In the genomic region with DNA sequence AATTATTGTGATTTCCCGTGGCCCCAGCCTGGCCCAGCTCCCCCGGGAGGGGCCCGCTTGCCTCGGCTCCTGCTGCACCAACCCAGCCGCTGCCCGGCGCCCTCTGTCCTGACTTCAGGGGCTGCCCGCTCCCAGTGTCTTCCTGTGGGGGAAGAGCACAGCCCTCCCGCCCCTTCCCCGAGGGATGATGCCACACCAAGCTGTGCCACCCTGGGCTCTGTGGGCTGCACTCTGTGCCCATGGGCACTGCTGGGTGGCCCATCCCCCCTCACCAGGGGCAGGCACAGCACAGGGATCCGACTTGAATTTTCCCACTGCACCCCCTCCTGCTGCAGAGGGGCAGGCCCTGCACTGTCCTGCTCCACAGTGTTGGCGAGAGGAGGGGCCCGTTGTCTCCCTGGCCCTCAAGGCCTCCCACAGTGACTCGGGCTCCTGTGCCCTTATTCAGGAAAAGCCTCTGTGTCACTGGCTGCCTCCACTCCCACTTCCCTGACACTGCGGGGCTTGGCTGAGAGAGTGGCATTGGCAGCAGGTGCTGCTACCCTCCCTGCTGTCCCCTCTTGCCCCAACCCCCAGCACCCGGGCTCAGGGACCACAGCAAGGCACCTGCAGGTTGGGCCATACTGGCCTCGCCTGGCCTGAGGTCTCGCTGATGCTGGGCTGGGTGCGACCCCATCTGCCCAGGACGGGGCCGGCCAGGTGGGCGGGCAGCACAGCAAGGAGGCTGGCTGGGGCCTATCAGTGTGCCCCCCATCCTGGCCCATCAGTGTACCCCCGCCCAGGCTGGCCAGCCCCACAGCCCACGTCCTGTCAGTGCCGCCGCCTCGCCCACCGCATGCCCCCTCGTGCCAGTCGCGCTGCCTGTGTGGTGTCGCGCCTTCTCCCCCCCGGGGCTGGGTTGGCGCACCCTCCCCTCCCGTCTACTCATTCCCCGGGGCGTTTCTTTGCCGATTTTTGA, we compare ENCODE assay signal across 9 cellular contexts. TPM values are rescaled to one million over a fixed set of nuclear protein-coding genes. Genes with fewer than 3 reads are reported as not detected.
DNase-seq lines count a peak whose midpoint lies in the region; ATAC-seq and TF ChIP-seq lines count a peak whose summit lies in the region.
"Had no signal": no experiment of that assay in that cellular context is flagged by ENCODE, and none has a peak within 500 bp of the region (broad histone marks: within the 10 kb centered on the region; RNA-seq: fewer than 3 reads in every experiment).

No MANE protein-coding gene starts in this region.

- H3K14ac ChIP-seq in IMR-90 (replicated peaks; ENCODE audit: low read depth, low read length), result no peak overlapping the region

- H3K56ac ChIP-seq in IMR-90 (ENCODE audit: extremely low read depth, insufficient read depth, low read length), result no peak overlapping the region

- no peak overlapping the region for H3K9ac ChIP-seq in IMR-90 (ENCODE audit: low read depth, low read length)
- H3K9ac ChIP-seq: parathyroid adenoma had no signal

- no peaks in the 10 kb centered on the region; the same call in 1 of the 2 replicates for H4K20me1 ChIP-seq in IMR-90 (ENCODE audit: insufficient read depth, low read length)

- in situ Hi-C loops in IMR-90 (cut with MboI; ENCODE audit: low sequenced_read_pairs), result no loop called here

- H3K27me3 ChIP-seq in IMR-90 (ENCODE audit: control insufficient read depth, insufficient read depth, low read length), result no peaks in the 10 kb centered on the region

- no peak overlapping the region for H3K18ac ChIP-seq in IMR-90 (ENCODE audit: low read depth, low read length)

- dilution Hi-C loops in IMR-90 (cut with HindIII; ENCODE audit: low sequenced_read_pairs, unreplicated experiment), result no loop called here

- no peak overlapping the region for H2AK9ac ChIP-seq in IMR-90 (replicated peaks; ENCODE audit: low read depth, low read length, poor library complexity)

- H3K4me1 Mint-ChIP-seq in activated CD4-positive, alpha-beta memory T cell treated with anti-CD3 and anti-CD28 coated beads, Interleukin-2, amount 10 ng/mL, durations not matched to agents 7 days and 5 days, result peaks cover 58% of the 10 kb centered on the region
- peaks cover 45% of the 10 kb centered on the region for H3K4me1 Mint-ChIP-seq in stimulated activated memory B cell treated with anti-CD40 and anti-IgM and Interleukin-4, amounts not matched to agents 10 μg/mL and 1 μg/mL and 100 μg/mL, for 72 hours

- H2BK120ac ChIP-seq in IMR-90 (ENCODE audit: low read depth, low read length), result no peak overlapping the region

- intact Hi-C loops in IMR-90 (cut with micrococcal nuclease) (no loop called here), Right ventricle myocardium superior (cut with DNase I) (no loop called here)

- ATAC-seq in IMR-90 (ENCODE audit: low read depth) (no peak), Right ventricle myocardium superior (ENCODE audit: poor library complexity) (no peak), GM19023 (IDR thresholded peaks at IDR 0.05; ENCODE audit: unreplicated experiment) (no peak)
- no peak for ATAC-seq in stimulated activated memory B cell treated with anti-CD40 and anti-IgM and Interleukin-4, amounts not matched to agents 10 μg/mL and 1 μg/mL and 100 μg/mL, for 72 hours

- H2AFZ ChIP-seq in IMR-90 (replicated peaks; ENCODE audit: low read length, poor library complexity), result no peak overlapping the region
- H2AFZ ChIP-seq: parathyroid adenoma had no signal

- H3K4me3 Mint-ChIP-seq in activated CD4-positive, alpha-beta memory T cell treated with anti-CD3 and anti-CD28 coated beads, Interleukin-2, amount 10 ng/mL, durations not matched to agents 7 days and 5 days, result no peak overlapping the region
- H3K4me3 Mint-ChIP-seq in stimulated activated memory B cell treated with anti-CD40 and anti-IgM and Interleukin-4, amounts not matched to agents 10 μg/mL and 1 μg/mL and 100 μg/mL, for 72 hours, result no peak overlapping the region

- H4K91ac ChIP-seq in IMR-90 (ENCODE audit: insufficient read depth, low read depth, low read length), result no peak overlapping the region

- no peak for TF ChIP-seq POLR2A in IMR-90 (IDR thresholded peaks at IDR 0.05; ENCODE audit: low read depth, low read length)

- no peak overlapping the region for H3K23ac ChIP-seq in IMR-90 (ENCODE audit: low read depth, low read length)

- no peaks in the 10 kb centered on the region for H3K9me3 ChIP-seq in IMR-90 (ENCODE audit: control insufficient read depth, insufficient read depth, low read length)

- POLR2A ChIA-PET in IMR-90 (lab: Charles Lee; ENCODE audit: unreplicated experiment), result no interaction called here
- POLR2A ChIA-PET in activated CD4-positive, alpha-beta memory T cell treated with anti-CD3 and anti-CD28 coated beads, Interleukin-2, amount 10 ng/mL, durations not matched to agents 7 days and 5 days (lab: Charles Lee), result interaction anchor here (0.9 to 12.9 kb wide), 8 partner anchors 8 to 116 kb away, joined by 3 to 494 read pairs (median 24); a partner anchor contains a TSS

- TF ChIP-seq CTCF in IMR-90 (conservative IDR thresholded peaks at IDR 0.05; ENCODE audit: low read depth, low read length), result no peak

- no peak overlapping the region for H2BK5ac ChIP-seq in IMR-90 (ENCODE audit: low read depth, low read length, poor library complexity, severe bottlenecking)

- no peak overlapping the region for H2BK15ac ChIP-seq in IMR-90 (ENCODE audit: low read depth, low read length)

- no peak overlapping the region for H3K4ac ChIP-seq in IMR-90 (ENCODE audit: low read depth, low read length)

- BruUV-seq in IMR-90 (replicated peaks; lab: Mats Ljungman, UMichigan), result TSS peak; percentile 60

- peaks cover 58% of the 10 kb centered on the region for H3K36me3 ChIP-seq in IMR-90 (ENCODE audit: control insufficient read depth, insufficient read depth, low read length)

- no peak overlapping the region for H3K4me2 ChIP-seq in IMR-90 (ENCODE audit: low read depth, low read length)

- H3K36me3 Mint-ChIP-seq in activated CD4-positive, alpha-beta memory T cell treated with anti-CD3 and anti-CD28 coated beads, Interleukin-2, amount 10 ng/mL, durations not matched to agents 7 days and 5 days (ENCODE audit: low read depth), result peaks cover 69% of the 10 kb centered on the region
- peaks cover 52% of the 10 kb centered on the region for H3K36me3 Mint-ChIP-seq in stimulated activated memory B cell treated with anti-CD40 and anti-IgM and Interleukin-4, amounts not matched to agents 10 μg/mL and 1 μg/mL and 100 μg/mL, for 72 hours

- no peak overlapping the region for H2AK5ac ChIP-seq in IMR-90 (ENCODE audit: low read depth, low read length)

- no peaks in the 10 kb centered on the region for H3K27me3 Mint-ChIP-seq in activated CD4-positive, alpha-beta memory T cell treated with anti-CD3 and anti-CD28 coated beads, Interleukin-2, amount 10 ng/mL, durations not matched to agents 7 days and 5 days
- no peaks in the 10 kb centered on the region for H3K27me3 Mint-ChIP-seq in stimulated activated memory B cell treated with anti-CD40 and anti-IgM and Interleukin-4, amounts not matched to agents 10 μg/mL and 1 μg/mL and 100 μg/mL, for 72 hours

- no peak overlapping the region for H4K8ac ChIP-seq in IMR-90 (ENCODE audit: low read depth in 2 of 2, low read length in 2 of 2)

- peaks cover 15% of the 10 kb centered on the region; the same call in 1 of the 2 replicates for H3K9me1 ChIP-seq in IMR-90 (ENCODE audit: insufficient read depth, low read length)

- 98% methylated on average over 6 of the region's 39 CpGs; no CpG with 5 or more reads in 1 of the 2 experiments for WGBS in IMR-90 (ENCODE audit: extremely low coverage in 2 of 2, insufficient read length in 1 of 2), 2 experiments

- no peak overlapping the region for H4K5ac ChIP-seq in IMR-90 (ENCODE audit: low read depth, low read length)

- DNase-seq in IMR-90 (no peak), Right ventricle myocardium superior (peak; percentile 49), NCI-H187 treated with DMSO at 0.1 percent for 48 hours (lab: John Stamatoyannopoulos, UW) (no peak), hepatic stellate cell (ENCODE audit: low spot score) (no peak)
- DNase-seq in activated CD4-positive, alpha-beta memory T cell treated with anti-CD3 and anti-CD28 coated beads, Interleukin-2, amount 10 ng/mL, durations not matched to agents 7 days and 5 days, result no peak
- no peak for DNase-seq in activated CD4-positive, CD25-positive, alpha-beta regulatory T cell (lab: John Stamatoyannopoulos, UW)

- H3K4me3 ChIP-seq in IMR-90 (ENCODE audit: insufficient read depth, low read depth, low read length), result no peak overlapping the region

- CTCF ChIA-PET in IMR-90 (lab: Yijun Ruan, JAX), result no interaction called here
- CTCF ChIA-PET in activated CD4-positive, alpha-beta memory T cell treated with anti-CD3 and anti-CD28 coated beads, Interleukin-2, amount 10 ng/mL, durations not matched to agents 7 days and 5 days (lab: Charles Lee), result interaction anchor here (3.8 kb wide), 1 partner anchor 8 kb away, joined by 32 read pairs; no protein-coding TSS in a partner anchor

- H3K27ac Mint-ChIP-seq in activated CD4-positive, alpha-beta memory T cell treated with anti-CD3 and anti-CD28 coated beads, Interleukin-2, amount 10 ng/mL, durations not matched to agents 7 days and 5 days, result peak overlapping the region; percentile 99
- H3K27ac Mint-ChIP-seq in stimulated activated memory B cell treated with anti-CD40 and anti-IgM and Interleukin-4, amounts not matched to agents 10 μg/mL and 1 μg/mL and 100 μg/mL, for 72 hours, result peak overlapping the region; percentile 91

- H3K27ac ChIP-seq in IMR-90 (ENCODE audit: insufficient read depth, low read length), result no peak overlapping the region

- TF ChIP-seq RAD21 in IMR-90 (IDR thresholded peaks at IDR 0.05; ENCODE audit: low read length), result no peak

- no peaks in the 10 kb centered on the region for H3K9me3 Mint-ChIP-seq in activated CD4-positive, alpha-beta memory T cell treated with anti-CD3 and anti-CD28 coated beads, Interleukin-2, amount 10 ng/mL, durations not matched to agents 7 days and 5 days
- no peaks in the 10 kb centered on the region for H3K9me3 Mint-ChIP-seq in stimulated activated memory B cell treated with anti-CD40 and anti-IgM and Interleukin-4, amounts not matched to agents 10 μg/mL and 1 μg/mL and 100 μg/mL, for 72 hours

- H3K4me1 ChIP-seq in IMR-90 (ENCODE audit: control insufficient read depth, insufficient read depth, low read length), result peaks cover 15% of the 10 kb centered on the region

- H2BK20ac ChIP-seq in IMR-90 (ENCODE audit: low read depth, low read length), result no peak overlapping the region

- peaks cover 6 to 33% of the 10 kb centered on the region in 2 experiments; a peak in 3 of 4 replicates for H3K79me1 ChIP-seq in IMR-90 (ENCODE audit: low read depth in 1 of 2, low read length in 2 of 2)

RNA-seq across cellular contexts. Expression of a gene that starts 3.3 kb away (rescaled TPM):
- 7.3 and 8.1 TPM in 2 replicates for total RNA-seq in IMR-90 (2012; rRNA removed)
- 38.4 and 44.0 TPM in 2 replicates for polyA plus RNA-seq in IMR-90 (2012; rRNA removed)
- 31.2 and 35.3 TPM in 2 replicates for polyA plus RNA-seq in IMR-90 (2012; cell fraction: cytosol; rRNA removed)
- polyA plus RNA-seq in IMR-90 (2012; cell fraction: nucleus; rRNA removed; ENCODE audit: low replicate concordance), result 129 and 331 TPM in 2 replicates
- 100 to 1,000 TPM; 157 to 163 TPM for total RNA-seq in activated CD4-positive, alpha-beta memory T cell treated with anti-CD3 and anti-CD28 coated beads, Interleukin-2, amount 10 ng/mL, durations not matched to agents 7 days and 5 days
- total RNA-seq in Right ventricle myocardium superior, result 11.6 TPM

RNA-seq across cellular contexts. Expression of a gene that starts 17.5 kb away (rescaled TPM):
- total RNA-seq in IMR-90 (2012; rRNA removed) (7.3 and 7.8 TPM in 2 replicates), Right ventricle myocardium superior (12.1 TPM)
- polyA plus RNA-seq in IMR-90 (2012; rRNA removed), result 26.7 and 29.2 TPM in 2 replicates
- 14.4 and 25.5 TPM in 2 replicates for polyA plus RNA-seq in IMR-90 (2012; cell fraction: cytosol; rRNA removed)
- polyA plus RNA-seq in IMR-90 (2012; cell fraction: nucleus; rRNA removed; ENCODE audit: low replicate concordance), result 83.1 and 197 TPM in 2 replicates
- 10 to 100 TPM; 15.4 to 19.0 TPM for total RNA-seq in activated CD4-positive, alpha-beta memory T cell treated with anti-CD3 and anti-CD28 coated beads, Interleukin-2, amount 10 ng/mL, durations not matched to agents 7 days and 5 days

RNA-seq across cellular contexts. Expression of a gene that starts 19.5 kb away (rescaled TPM):
- 23.9 and 26.7 TPM in 2 replicates for total RNA-seq in IMR-90 (2012; rRNA removed)
- 41.8 and 45.8 TPM in 2 replicates for polyA plus RNA-seq in IMR-90 (2012; rRNA removed)
- 23.5 and 42.3 TPM in 2 replicates for polyA plus RNA-seq in IMR-90 (2012; cell fraction: cytosol; rRNA removed)
- polyA plus RNA-seq in IMR-90 (2012; cell fraction: nucleus; rRNA removed; ENCODE audit: low replicate concordance), result 130 and 275 TPM in 2 replicates
- total RNA-seq in activated CD4-positive, alpha-beta memory T cell treated with anti-CD3 and anti-CD28 coated beads, Interleukin-2, amount 10 ng/mL, durations not matched to agents 7 days and 5 days, result 100 to 1,000 TPM; 333 to 338 TPM
- total RNA-seq in Right ventricle myocardium superior, result 53.4 TPM

Comparison
In these comparisons a context has a peak if more than half of its experiments do, and no peak if none do; other contexts are left out.
1. RNA of a gene that starts 3.3 kb away (total RNA-seq): 157 to 163 TPM in activated CD4-positive, alpha-beta memory T cell treated with anti-CD3 and anti-CD28 coated beads, Interleukin-2, amount 10 ng/mL, durations not matched to agents 7 days and 5 days; 11.6 TPM in Right ventricle myocardium superior (single experiment) and 7.3 to 8.1 TPM in IMR-90; every median in the first group is over 10 times any median in the second.